ENCODE assay signal across 26 cellular contexts in genomic region chr15:90119367-90119766, GRCh38. TPM values are rescaled to one million over a fixed set of nuclear protein-coding genes. Genes with fewer than 3 reads are reported as not detected.
DNase-seq lines count a peak whose midpoint lies in the region; ATAC-seq, FAIRE-seq and TF ChIP-seq lines count a peak whose summit lies in the region.
"Had no signal": no experiment of that assay in that cellular context is flagged by ENCODE, and none has a peak within 500 bp of the region (broad histone marks: within the 10 kb centered on the region; RNA-seq: fewer than 3 reads in every experiment).

No MANE protein-coding gene starts in this region.

- no peak for TF ChIP-seq RAD21 in HepG2 (CRISPR knock-in tag; IDR thresholded peaks at IDR 0.05)

- H3K9me3 ChIP-seq in HepG2 (ENCODE audit: low read length) (peaks cover 10% of the 10 kb centered on the region), right lobe of liver (no peaks in the 10 kb centered on the region)

- H3K36me3 Mint-ChIP-seq in activated T-helper 17 cell treated with anti-CD3 and anti-CD28 coated beads, Interleukin-2, amount 50 U/mL, for 72 hours (ENCODE audit: low read depth): no peaks in the 10 kb centered on the region
- H3K36me3 Mint-ChIP-seq: CD14-positive monocyte had no signal

- H3K36me3 ChIP-seq in HepG2 (replicated peaks in 1 of 2; ENCODE audit: control insufficient read depth in 1 of 2, insufficient read depth in 2 of 2, low read length in 2 of 2): no peaks in the 10 kb centered on the region
- no peaks in the 10 kb centered on the region for H3K36me3 ChIP-seq in right lobe of liver
- H3K36me3 ChIP-seq: BE2C had no signal

- intact Hi-C loops in HepG2 (cut with micrococcal nuclease; ENCODE audit: unreplicated experiment) (no loop called here), right lobe of liver (cut with DNase I) (no loop called here)

- H3K4me2 ChIP-seq in HepG2 (ENCODE audit: low read depth, low read length): no peak overlapping the region
- H3K4me2 ChIP-seq: BLaER1 had no signal

- POLR2A ChIA-PET in HepG2 (lab: Yijun Ruan, JAX): no interaction called here

- no peaks in the 10 kb centered on the region for H3K79me2 ChIP-seq in HepG2 (ENCODE audit: insufficient read depth, low read length)

- no peak for ATAC-seq in HepG2
- no peak for ATAC-seq in right lobe of liver
- no peak for ATAC-seq in activated T-helper 17 cell treated with anti-CD3 and anti-CD28 coated beads, Interleukin-2, amount 50 U/mL, for 72 hours (replicated peaks)
- ATAC-seq: GM12878 had no signal

- H3K9ac ChIP-seq in HepG2 (ENCODE audit: insufficient read depth, low read depth, low read length): no peak overlapping the region
- H3K9ac ChIP-seq: BLaER1 had no signal

- DNase-seq in HepG2 (ENCODE audit: low spot score): no peak
- no peak for DNase-seq in right lobe of liver
- no peak for DNase-seq in NK-92 treated with Interleukin-12 subunit alpha and Interleukin-12 subunit beta, amount 100 ng/mL, for 24 hours (lab: John Stamatoyannopoulos, UW)
- DNase-seq in H54 (ENCODE audit: insufficient read length, low spot score): no peak
- DNase-seq: 8988T; ACHN; BE2C; C1 segment of cervical spinal cord; CD4-positive, alpha-beta memory T cell; CD4-positive, CD25-positive, alpha-beta regulatory T cell; CD8-positive, alpha-beta memory T cell; COR-L47; DMS 273 treated with DMSO at 0.1 percent for 48 hours; DMS153; DMS53; DMS79; DND-41; EL; GDM1 had no signal

- H3K4me3 ChIP-seq in HepG2 (replicated peaks in 1 of 3; ENCODE audit: insufficient read depth in 1 of 3, low read depth in 2 of 3, low read length in 3 of 3) (no peak overlapping the region), right lobe of liver (no peak overlapping the region)
- H3K4me3 ChIP-seq: BLaER1, GM12878 had no signal

- peaks cover 4% of the 10 kb centered on the region for H3K9me3 Mint-ChIP-seq in activated T-helper 17 cell treated with anti-CD3 and anti-CD28 coated beads, Interleukin-2, amount 50 U/mL, for 72 hours

- no peak for TF ChIP-seq POLR2A in HepG2 (IDR thresholded peaks at IDR 0.05; ENCODE audit: insufficient read depth in 1 of 2, low read depth in 2 of 2, low read length in 2 of 2)
- TF ChIP-seq POLR2A in right lobe of liver (IDR thresholded peaks at IDR 0.05): no peak
- no peak for TF ChIP-seq POLR2A in H54 (IDR thresholded peaks at IDR 0.05; ENCODE audit: low read depth, low read length)

- BruUV-seq in HepG2 (replicated peaks; lab: Mats Ljungman, UMichigan): no TSS peak

- H3K27me3 Mint-ChIP-seq in activated T-helper 17 cell treated with anti-CD3 and anti-CD28 coated beads, Interleukin-2, amount 50 U/mL, for 72 hours: no peaks in the 10 kb centered on the region

- TF ChIP-seq CTCF in HepG2 (CRISPR knock-in tag; IDR thresholded peaks at IDR 0.05) (no peak), right lobe of liver (IDR thresholded peaks at IDR 0.05) (no peak)

- H2AFZ ChIP-seq in HepG2 (ENCODE audit: low read length): no peak overlapping the region

- CTCF ChIA-PET in HepG2 (lab: Yijun Ruan, JAX; ENCODE audit: low intra/inter-chr PET ratio, low total read pairs): no interaction called here

- H4K20me1 ChIP-seq in HepG2 (ENCODE audit: insufficient read depth, low read length): no peaks in the 10 kb centered on the region
- H4K20me1 ChIP-seq: BLaER1 had no signal

- in situ Hi-C loops in HepG2 (cut with HindIII; ENCODE audit: extremely low pct_ligation_motif_present, low pct_unique_long_range_greater_than_20kb): no loop called here

- H3K4me1 Mint-ChIP-seq in activated T-helper 17 cell treated with anti-CD3 and anti-CD28 coated beads, Interleukin-2, amount 50 U/mL, for 72 hours: no peaks in the 10 kb centered on the region
- H3K4me1 Mint-ChIP-seq: CD14-positive monocyte; CD4-positive, alpha-beta memory T cell; CD8-positive, alpha-beta memory T cell had no signal

- no peak overlapping the region for H3K27ac ChIP-seq in HepG2 (ENCODE audit: extremely low read length, insufficient read depth, low read length)
- no peak overlapping the region for H3K27ac ChIP-seq in right lobe of liver
- H3K27ac ChIP-seq: BLaER1 had no signal

- TF ChIP-seq EP300 in HepG2 (IDR thresholded peaks at IDR 0.05; ENCODE audit: low read depth in 2 of 2, low read length in 2 of 2): no peak
- no peak for TF ChIP-seq EP300 in HepG2 (CRISPR knock-in tag; IDR thresholded peaks at IDR 0.05; ENCODE audit: borderline replicate concordance)

- peak overlapping the region; percentile 50 for H3K27ac Mint-ChIP-seq in activated T-helper 17 cell treated with anti-CD3 and anti-CD28 coated beads, Interleukin-2, amount 50 U/mL, for 72 hours
- H3K27ac Mint-ChIP-seq: CD14-positive monocyte; CD4-positive, alpha-beta memory T cell; CD4-positive, CD25-positive, alpha-beta regulatory T cell had no signal

- H3K27me3 ChIP-seq in HepG2 (ENCODE audit: control insufficient read depth in 1 of 2, insufficient read depth in 2 of 2, low read length in 2 of 2) (0 out of 5 replicates have a peak, but pooled peaks cover 0 to 4% of the 10 kb centered on the region in 2 experiments), right lobe of liver (no peaks in the 10 kb centered on the region)
- H3K27me3 ChIP-seq: BLaER1 had no signal

- H3K4me3 Mint-ChIP-seq in activated T-helper 17 cell treated with anti-CD3 and anti-CD28 coated beads, Interleukin-2, amount 50 U/mL, for 72 hours: no peak overlapping the region
- H3K4me3 Mint-ChIP-seq: CD14-positive monocyte; CD4-positive, alpha-beta memory T cell; CD4-positive, CD25-positive, alpha-beta regulatory T cell; CD8-positive, alpha-beta memory T cell had no signal

- FAIRE-seq in HepG2 (lab: Jason Lieb, UNC) (no peak), H54 (lab: Jason Lieb, UNC) (no peak)
- FAIRE-seq: A204.1, GM12878, GM12892, GM18507 had no signal

- H3K4me1 ChIP-seq in HepG2 (ENCODE audit: insufficient read depth, low read length): peaks cover 8% of the 10 kb centered on the region
- H3K4me1 ChIP-seq in right lobe of liver: peaks cover 0 to 3% (median under 1%) of the 10 kb centered on the region in 4 donors
- H3K4me1 ChIP-seq: BE2C, BLaER1 had no signal

TF ChIP-seq in HepG2, 621 proteins besides CTCF, POLR2A, EP300 and RAD21:
- TF ChIP-seq HNRNPK (IDR thresholded peaks at IDR 0.05; ENCODE audit: low read depth, low read length, poor library complexity, severe bottlenecking) (peak; percentile 79), THAP7 (CRISPR knock-in tag; IDR thresholded peaks at IDR 0.05) (no peak)
TF ChIP-seq in HepG2: peak in this region for 1.

RNA-seq across cellular contexts. Expression of gene IDH2, which starts 17.1 kb away (rescaled TPM):
- total RNA-seq in HepG2 (2016; rRNA removed; fragmentation: Illumina TruSeq; extraction: Trizol) (120 and 121 TPM in 2 replicates), right lobe of liver (100 to 1,000 TPM; 115 to 371 (median 261) TPM)
- total RNA-seq in HepG2 (2016; cell fraction: cytosol; rRNA removed; fragmentation: Illumina TruSeq; extraction: Trizol; ENCODE audit: low read depth): 37.5 and 39.4 TPM in 2 replicates
- 108 and 124 TPM in 2 replicates for total RNA-seq in HepG2 (2016; cell fraction: insoluble cytoplasmic fraction; rRNA removed; fragmentation: Illumina TruSeq; extraction: Trizol)
- 87.3 and 98.2 TPM in 2 replicates for total RNA-seq in HepG2 (2016; cell fraction: membrane; rRNA removed; fragmentation: Illumina TruSeq; extraction: Trizol)
- 50.6 and 54.5 TPM in 2 replicates for total RNA-seq in HepG2 (2016; cell fraction: nucleus; rRNA removed; fragmentation: Illumina TruSeq; extraction: Trizol)
- polyA plus RNA-seq in HepG2 (2011; rRNA removed): 132 and 145 TPM in 2 replicates
- polyA plus RNA-seq in HepG2 (2011; cell fraction: cytosol; rRNA removed): 85.2 and 137 TPM in 2 replicates
- 62.9 and 78.0 TPM in 2 replicates for polyA plus RNA-seq in HepG2 (2011; cell fraction: nucleus; rRNA removed)
- polyA plus RNA-seq in HepG2 (2012): 57.4 and 73.4 TPM in 2 replicates
- polyA plus RNA-seq in HepG2 (2016; cell fraction: cytosol; fragmentation: Illumina TruSeq; extraction: Trizol; ENCODE audit: low read depth): 63.2 and 73.9 TPM in 2 replicates
- 130 and 145 TPM in 2 replicates for polyA plus RNA-seq in HepG2 (2016; cell fraction: insoluble cytoplasmic fraction; fragmentation: Illumina TruSeq; extraction: Trizol; ENCODE audit: low read depth)
- 84.9 and 106 TPM in 2 replicates for polyA plus RNA-seq in HepG2 (2016; cell fraction: membrane; fragmentation: Illumina TruSeq; extraction: Trizol; ENCODE audit: low read depth)
- polyA plus RNA-seq in HepG2 (2016; cell fraction: nucleus; fragmentation: Illumina TruSeq; extraction: Trizol; ENCODE audit: insufficient read depth, low read depth): 97.9 and 110 TPM in 2 replicates
- polyA minus RNA-seq in HepG2 (2011; rRNA and poly(A)+ RNA removed; ENCODE audit: low replicate concordance): 34.4 and 160 TPM in 2 replicates
- 67.1 and 76.1 TPM in 2 replicates for polyA minus RNA-seq in HepG2 (2011; cell fraction: cytosol; rRNA and poly(A)+ RNA removed)
- 14.7 and 18.4 TPM in 2 replicates for polyA minus RNA-seq in HepG2 (2011; cell fraction: nucleus; rRNA and poly(A)+ RNA removed)
- total RNA-seq in activated T-helper 17 cell treated with anti-CD3 and anti-CD28 coated beads, Interleukin-2, amount 50 U/mL, for 72 hours: 10 to 100 TPM; 53.5 to 75.6 TPM
